In genomic region chr7:35454575-35455385, GRCh38 we compare ENCODE assay signal across 24 cellular contexts.
DNase-seq lines count a peak whose midpoint lies in the region; ATAC-seq, FAIRE-seq and TF ChIP-seq lines count a peak whose summit lies in the region.
"Had no signal": no experiment of that assay in that cellular context is flagged by ENCODE, and none has a peak within 500 bp of the region (broad histone marks: within the 10 kb centered on the region; RNA-seq: fewer than 3 reads in every experiment).

No MANE protein-coding gene starts in this region.

- H3K27ac ChIP-seq in GM23338 (ENCODE audit: low read depth): no peak overlapping the region
- no peak overlapping the region for H3K27ac ChIP-seq in astrocyte (ENCODE audit: low read depth, low read length)
- H3K27ac ChIP-seq in hepatocyte: no peak overlapping the region
- no peak overlapping the region for H3K27ac ChIP-seq in neural progenitor cell
- H3K27ac ChIP-seq: BLaER1, brain microvascular endothelial cell, HL-60 had no signal

- H3K4me2 ChIP-seq in GM23338 (peak overlapping the region; percentile 89), astrocyte (ENCODE audit: low read length) (peak overlapping the region; percentile 36), hepatocyte (peak overlapping the region; percentile 75), neural progenitor cell (peak overlapping the region; percentile 63)
- H3K4me2 ChIP-seq: BLaER1 had no signal

- H3K9me3 Mint-ChIP-seq in GM23338 (peaks cover 23% of the 10 kb centered on the region), astrocyte (ENCODE audit: unreplicated experiment) (peaks cover 24% of the 10 kb centered on the region), neural progenitor cell (peaks cover 23% of the 10 kb centered on the region)
- H3K9me3 Mint-ChIP-seq: natural killer cell had no signal

- ATAC-seq in GM23338 (peak; percentile 95), esophagus mucosa (no peak), HG02884 (IDR thresholded peaks at IDR 0.05; ENCODE audit: unreplicated experiment) (no peak)
- ATAC-seq: activated CD8-positive, alpha-beta memory T cell treated with anti-CD3 and anti-CD28 coated beads, Interleukin-2, amount 10 ng/mL, durations not matched to agents 7 days and 5 days; natural killer cell; T-helper 17 cell had no signal

- TF ChIP-seq CTCF in GM23338 (conservative IDR thresholded peaks at IDR 0.05; ENCODE audit: low read depth in 2 of 2) (no peak), astrocyte (IDR thresholded peaks at IDR 0.05; ENCODE audit: insufficient read depth, low read depth, low read length) (no peak), hepatocyte (IDR thresholded peaks at IDR 0.05; ENCODE audit: poor library complexity) (no peak), neural progenitor cell (IDR thresholded peaks at IDR 0.05) (no peak)

- peaks cover 2% of the 10 kb centered on the region; the same call in 2 of the 3 replicates for H3K4me1 Mint-ChIP-seq in GM23338
- H3K4me1 Mint-ChIP-seq in astrocyte (ENCODE audit: low read depth, unreplicated experiment): peaks cover 4% of the 10 kb centered on the region
- H3K4me1 Mint-ChIP-seq in neural progenitor cell: peaks cover 10% of the 10 kb centered on the region
- H3K4me1 Mint-ChIP-seq: activated CD8-positive, alpha-beta memory T cell treated with anti-CD3 and anti-CD28 coated beads, Interleukin-2, amount 10 ng/mL, durations not matched to agents 7 days and 5 days had no signal

- H3K4me1 ChIP-seq in GM23338 (ENCODE audit: insufficient read depth) (peaks cover 11% of the 10 kb centered on the region), astrocyte (ENCODE audit: insufficient read depth, low read length) (no peaks in the 10 kb centered on the region), hepatocyte (ENCODE audit: insufficient read depth) (peaks cover 9% of the 10 kb centered on the region), neural progenitor cell (no peaks in the 10 kb centered on the region)
- H3K4me1 ChIP-seq: BLaER1 had no signal

- H3K27me3 Mint-ChIP-seq in GM23338 (ENCODE audit: insufficient read depth, low read depth, poor library complexity) (peaks cover 20% of the 10 kb centered on the region), astrocyte (ENCODE audit: low read depth, unreplicated experiment) (peaks cover 26% of the 10 kb centered on the region), neural progenitor cell (ENCODE audit: insufficient read depth, low read depth) (no peaks in the 10 kb centered on the region)

- H4K20me1 ChIP-seq in GM23338 (replicated peaks; ENCODE audit: insufficient read depth) (no peaks in the 10 kb centered on the region), astrocyte (ENCODE audit: insufficient read depth, low read length) (no peaks in the 10 kb centered on the region), hepatocyte (ENCODE audit: insufficient read depth, poor library complexity, severe bottlenecking) (no peaks in the 10 kb centered on the region), neural progenitor cell (ENCODE audit: low read depth) (no peaks in the 10 kb centered on the region)
- H4K20me1 ChIP-seq: BLaER1 had no signal

- H3K79me2 ChIP-seq in GM23338 (replicated peaks; ENCODE audit: insufficient read depth) (no peaks in the 10 kb centered on the region), astrocyte (ENCODE audit: insufficient read depth, low read length) (no peaks in the 10 kb centered on the region), hepatocyte (no peaks in the 10 kb centered on the region), neural progenitor cell (ENCODE audit: low read depth) (no peaks in the 10 kb centered on the region)

- H2AFZ ChIP-seq in GM23338 (peak overlapping the region; percentile 99), astrocyte (ENCODE audit: low read depth, low read length) (peak overlapping the region; percentile 4), hepatocyte (peak overlapping the region; percentile 67), neural progenitor cell (replicated peaks) (peak overlapping the region; percentile 68)

- no peak for FAIRE-seq in astrocyte (lab: Jason Lieb, UNC)
- FAIRE-seq: kidney had no signal

- peak; percentile 57 for DNase-seq in GM23338 (ENCODE audit: low spot score)
- DNase-seq in astrocyte (ENCODE audit: low read depth): no peak
- DNase-seq in hepatocyte (ENCODE audit: low spot score): no peak
- peak; percentile 21 for DNase-seq in neural progenitor cell (ENCODE audit: low spot score)
- DNase-seq in SKM-1 treated with dmso at 0.1 percent for 144 hours (lab: John Stamatoyannopoulos, UW; ENCODE audit: unreplicated experiment): no peak
- DNase-seq in NCI-H2107 treated with DMSO at 0.1 percent for 48 hours (lab: John Stamatoyannopoulos, UW; ENCODE audit: unreplicated experiment): no peak
- DNase-seq: ACHN; activated CD4-positive, alpha-beta T cell treated with anti-CD3 and anti-CD28 coated beads, Interleukin-2, amount 10 ng/mL, durations not matched to agents 7 days and 5 days; activated CD8-positive, alpha-beta memory T cell treated with anti-CD3 and anti-CD28 coated beads, Interleukin-2, amount 10 ng/mL, durations not matched to agents 7 days and 5 days; brain microvascular endothelial cell; EL; GOT3; head of caudate nucleus; kidney; natural killer cell; stimulated activated CD4-positive, alpha-beta T cell treated with anti-CD3 and anti-CD28 coated beads, Interleukin-1b, Interleukin-23, amount 100 ng/mL, for 48 hours; T-helper 17 cell had no signal

- H3F3A ChIP-seq in GM23338 (replicated peaks; ENCODE audit: low read depth) (no peaks in the 10 kb centered on the region), neural progenitor cell (ENCODE audit: low read depth) (no peaks in the 10 kb centered on the region)

- H3K9me2 ChIP-seq in GM23338 (ENCODE audit: insufficient read depth) (peaks cover 3% of the 10 kb centered on the region; the same call in 1 of the 2 replicates), hepatocyte (replicated peaks; ENCODE audit: insufficient read depth) (no peaks in the 10 kb centered on the region)

- H3K4me3 ChIP-seq in GM23338: peak overlapping the region; percentile 66
- H3K4me3 ChIP-seq in astrocyte (ENCODE audit: insufficient read depth, low read depth, low read length): no peak overlapping the region
- H3K4me3 ChIP-seq in hepatocyte: no peak overlapping the region
- peak overlapping the region; percentile 29 for H3K4me3 ChIP-seq in neural progenitor cell
- H3K4me3 ChIP-seq: BLaER1 had no signal

- H3K36me3 Mint-ChIP-seq in GM23338 (ENCODE audit: low read depth) (peaks cover 5% of the 10 kb centered on the region; the same call in 2 of the 3 replicates), astrocyte (ENCODE audit: low read depth, unreplicated experiment) (no peaks in the 10 kb centered on the region), neural progenitor cell (peaks cover 2% of the 10 kb centered on the region)
- H3K36me3 Mint-ChIP-seq: activated CD8-positive, alpha-beta memory T cell treated with anti-CD3 and anti-CD28 coated beads, Interleukin-2, amount 10 ng/mL, durations not matched to agents 7 days and 5 days; activated naive CD4-positive, alpha-beta T cell treated with anti-CD3 and anti-CD28 coated beads, Interleukin-2, amount 50 U/mL, for 24 hours; memory B cell; natural killer cell had no signal

- H3K27me3 ChIP-seq in GM23338 (ENCODE audit: insufficient read depth): peaks cover 38% of the 10 kb centered on the region
- H3K27me3 ChIP-seq in astrocyte (ENCODE audit: insufficient read depth, low read length): peaks cover 13% of the 10 kb centered on the region
- H3K27me3 ChIP-seq in hepatocyte: peaks cover 16% of the 10 kb centered on the region
- peaks cover 31% of the 10 kb centered on the region for H3K27me3 ChIP-seq in neural progenitor cell
- H3K27me3 ChIP-seq: BLaER1 had no signal

- no peak overlapping the region for H3K9ac ChIP-seq in astrocyte (ENCODE audit: low read length)
- H3K9ac ChIP-seq in neural progenitor cell: no peak overlapping the region
- H3K9ac ChIP-seq: BLaER1 had no signal

- no peaks in the 10 kb centered on the region for H3K36me3 ChIP-seq in GM23338 (ENCODE audit: insufficient read depth)
- H3K36me3 ChIP-seq in astrocyte (ENCODE audit: insufficient read depth, low read length): no peaks in the 10 kb centered on the region
- H3K36me3 ChIP-seq in hepatocyte (replicated peaks; ENCODE audit: insufficient read depth, low read depth): no peaks in the 10 kb centered on the region
- no peaks in the 10 kb centered on the region for H3K36me3 ChIP-seq in neural progenitor cell
- H3K36me3 ChIP-seq: BLaER1, brain microvascular endothelial cell had no signal

- WGBS in hepatocyte (ENCODE audit: low lambda C conversion rate, missing lambda C conversion rate): 32% methylated on average over 58 of the region's 58 CpGs

- peak overlapping the region; percentile 77 for H3K4me3 Mint-ChIP-seq in GM23338
- no peak overlapping the region for H3K4me3 Mint-ChIP-seq in astrocyte (ENCODE audit: unreplicated experiment)
- no peak overlapping the region for H3K4me3 Mint-ChIP-seq in neural progenitor cell
- H3K4me3 Mint-ChIP-seq: activated CD4-positive, alpha-beta T cell treated with anti-CD3 and anti-CD28 coated beads, Interleukin-2, amount 10 ng/mL, durations not matched to agents 7 days and 5 days; activated CD8-positive, alpha-beta memory T cell treated with anti-CD3 and anti-CD28 coated beads, Interleukin-2, amount 10 ng/mL, durations not matched to agents 7 days and 5 days; activated naive CD4-positive, alpha-beta T cell treated with anti-CD3 and anti-CD28 coated beads, Interleukin-2, amount 50 U/mL, for 24 hours; memory B cell; natural killer cell; T-helper 17 cell had no signal

- H3K9me3 ChIP-seq in astrocyte (ENCODE audit: insufficient read depth, low read depth, low read length) (no peaks in the 10 kb centered on the region), hepatocyte (ENCODE audit: low read depth) (no peaks in the 10 kb centered on the region), neural progenitor cell (ENCODE audit: low read depth) (no peaks in the 10 kb centered on the region)

- H3K27ac Mint-ChIP-seq in GM23338: no peak overlapping the region
- H3K27ac Mint-ChIP-seq in astrocyte (ENCODE audit: unreplicated experiment): no peak overlapping the region
- no peak overlapping the region for H3K27ac Mint-ChIP-seq in neural progenitor cell
- H3K27ac Mint-ChIP-seq: activated CD4-positive, alpha-beta T cell treated with anti-CD3 and anti-CD28 coated beads, Interleukin-2, amount 10 ng/mL, durations not matched to agents 7 days and 5 days; activated CD8-positive, alpha-beta memory T cell treated with anti-CD3 and anti-CD28 coated beads, Interleukin-2, amount 10 ng/mL, durations not matched to agents 7 days and 5 days; activated naive CD4-positive, alpha-beta T cell treated with anti-CD3 and anti-CD28 coated beads, Interleukin-2, amount 50 U/mL, for 24 hours; IgD-negative memory B cell; memory B cell; natural killer cell; T-helper 17 cell had no signal

TF ChIP-seq in GM23338, 12 proteins besides CTCF, POLR2A, EP300 and RAD21:
- TF ChIP-seq EZH2phosphoT487 (IDR thresholded peaks at IDR 0.05; ENCODE audit: unreplicated experiment) (no peak), EZH2 (IDR thresholded peaks at IDR 0.05; ENCODE audit: low read depth, unreplicated experiment) (peak; percentile 30)

Comparison
In these comparisons a context has a peak if more than half of its experiments do, and no peak if none do; other contexts are left out.
1. DNase-seq: peak in GM23338 (single experiment) and neural progenitor cell (single experiment); none in astrocyte (single experiment), hepatocyte (single experiment), SKM-1 treated with dmso at 0.1 percent for 144 hours (single experiment) and NCI-H2107 treated with DMSO at 0.1 percent for 48 hours (single experiment).
2. H2AFZ ChIP-seq: peak in every context shown above with its lines; median percentile 99 in GM23338; 68 in neural progenitor cell; 67 in hepatocyte; 4 in astrocyte.
3. H3K4me2 ChIP-seq: peak in every context shown above with its lines; median percentile 89 in GM23338; 75 in hepatocyte; 63 in neural progenitor cell; 36 in astrocyte.
4. H3K4me3 ChIP-seq: peak in GM23338 (single experiment) and neural progenitor cell (single experiment); none in astrocyte (single experiment) and hepatocyte (single experiment).